Comparison of ENCODE assay signal across 21 cellular contexts in genomic region chr3:189170559-189170958, GRCh38. TPM values are rescaled to one million over a fixed set of nuclear protein-coding genes. Genes with fewer than 3 reads are reported as not detected.
"Had no signal": no experiment of that assay in that cellular context is flagged by ENCODE, and none has a peak within 500 bp of the region (broad histone marks: within the 10 kb centered on the region; RNA-seq: fewer than 3 reads in every experiment).

No MANE protein-coding gene starts in this region.

- H3K27ac ChIP-seq: hepatocyte, thyroid gland had no signal

- DNase-seq: activated CD4-positive, alpha-beta memory T cell treated with anti-CD3 and anti-CD28 coated beads, Interleukin-2, amount 10 ng/mL, durations not matched to agents 7 days and 5 days; activated CD4-positive, alpha-beta T cell treated with anti-CD3 and anti-CD28 coated beads for 48 hours; activated CD4-positive, CD25-positive, alpha-beta regulatory T cell; activated naive CD4-positive, alpha-beta T cell; activated naive CD8-positive, alpha-beta T cell treated with anti-CD3 and anti-CD28 coated beads for 36 hours; activated T-cell treated with anti-CD3 and anti-CD28 coated beads, Interleukin-2, amount 50 U/mL, for 1 hour; amygdala; cerebellar nuclear complex; effector memory CD8-positive, alpha-beta T cell; mucosa of descending colon; naive B cell; stimulated activated CD4-positive, alpha-beta T cell treated with anti-CD3 and anti-CD28 coated beads, Interleukin-12 subunit alpha, Interleukin-12 subunit beta, amount 100 ng/mL, for 4 hours; stimulated activated CD4-positive, alpha-beta T cell treated with anti-CD3 and anti-CD28 coated beads, Interleukin-1b, Interleukin-23, amount 100 ng/mL, for 48 hours; stimulated activated CD8-positive, alpha-beta memory T cell treated with anti-CD3 and anti-CD28 coated beads, Interleukin-4, amount 100 ng/mL, for 48 hours; stimulated activated naive CD4-positive, alpha-beta T cell; T-helper 1 cell; T-helper 9 cell had no signal

- ATAC-seq: activated T-helper 17 cell treated with anti-CD3 and anti-CD28 coated beads, Interleukin-2, amount 50 U/mL, for 72 hours; effector memory CD8-positive, alpha-beta T cell; left colon; mucosa of descending colon had no signal

- H3K36me3 ChIP-seq: thyroid gland had no signal

- H3K9me3 ChIP-seq: mucosa of descending colon, thyroid gland had no signal

- H3K4me3 ChIP-seq: hepatocyte, mucosa of descending colon, thyroid gland had no signal

- H3K27me3 ChIP-seq: hepatocyte, thyroid gland had no signal

RNA-seq across cellular contexts. Expression of gene TPRG1, which starts 1.2 kb away (rescaled TPM):
- polyA plus RNA-seq: hepatocyte had no signal
